In genomic region chr2:65227035-65227470, GRCh38 we compare ENCODE assay signal across 8 cellular contexts. TPM values are rescaled to one million over a fixed set of nuclear protein-coding genes. Genes with fewer than 3 reads are reported as not detected.
DNase-seq lines count a peak whose midpoint lies in the region; ATAC-seq and TF ChIP-seq lines count a peak whose summit lies in the region.

No MANE protein-coding gene starts in this region.

- H3K27me3 Mint-ChIP-seq in WTC11 (ENCODE audit: low read depth): no peaks in the 10 kb centered on the region; the same call in 1 of the 2 replicates

- peak overlapping the region; percentile 68 to 100 (median 98) for H3K27ac ChIP-seq in gastroesophageal sphincter
- peak overlapping the region; percentile 68 for H3K27ac ChIP-seq in parathyroid adenoma

- ATAC-seq in GM21360 (IDR thresholded peaks at IDR 0.05; ENCODE audit: unreplicated experiment) (peak; percentile 14), HG03521 (IDR thresholded peaks at IDR 0.05; ENCODE audit: unreplicated experiment) (peak; percentile 7), WTC11 (peak; percentile 9), gastroesophageal sphincter (peak; percentile 12)

- TF ChIP-seq POLR2A in gastroesophageal sphincter (IDR thresholded peaks at IDR 0.05): no peak

- H3K27me3 ChIP-seq in gastroesophageal sphincter: no peaks in the 10 kb centered on the region
- no peaks in the 10 kb centered on the region for H3K27me3 ChIP-seq in parathyroid adenoma (ENCODE audit: control insufficient read depth, insufficient read depth, low read length)

- H2AFZ ChIP-seq in parathyroid adenoma: peak overlapping the region; percentile 96

- H3K4me3 Mint-ChIP-seq in WTC11: peak overlapping the region; percentile 95

- peak overlapping the region; percentile 93 to 98 for H3K4me3 ChIP-seq in gastroesophageal sphincter
- H3K4me3 ChIP-seq in parathyroid adenoma (ENCODE audit: low read depth, low read length): peak overlapping the region; percentile 95

- H3K4me1 Mint-ChIP-seq in WTC11: peaks cover 12% of the 10 kb centered on the region

- H3K36me3 ChIP-seq in gastroesophageal sphincter (peaks cover 0 to 4% of the 10 kb centered on the region in 2 donors), parathyroid adenoma (ENCODE audit: control insufficient read depth, insufficient read depth, low read length) (no peaks in the 10 kb centered on the region)

- WGBS in gastroesophageal sphincter (ENCODE audit: low coverage in 1 of 2), 2 donors: 0% methylated on average over 6 to 8 of the region's 15 CpGs

- H3K9me3 ChIP-seq in gastroesophageal sphincter (no peaks in the 10 kb centered on the region), parathyroid adenoma (ENCODE audit: control insufficient read depth, low read length) (no peaks in the 10 kb centered on the region)

- H3K4me1 ChIP-seq in gastroesophageal sphincter (peaks cover 4 to 49% (median 24%) of the 10 kb centered on the region in 3 donors), parathyroid adenoma (peaks cover 9% of the 10 kb centered on the region)

- no peak for TF ChIP-seq EP300 in gastroesophageal sphincter (IDR thresholded peaks at IDR 0.05)

- TF ChIP-seq CTCF in WTC11 (IDR thresholded peaks at IDR 0.05) (no peak), gastroesophageal sphincter (IDR thresholded peaks at IDR 0.05) (no peak), parathyroid adenoma (IDR thresholded peaks at IDR 0.05) (no peak)

- CTCF ChIA-PET in WTC11 (lab: Charles Lee): interaction anchor here (0.7 to 1.4 kb wide), 6 partner anchors 40 to 171 kb away, joined by 3 to 8 read pairs (median 4); partner anchors contain the start of genes CEP68 and RAB1A

- H3K36me3 Mint-ChIP-seq in WTC11: no peaks in the 10 kb centered on the region

- H3K27ac Mint-ChIP-seq in WTC11: peak overlapping the region; percentile 80

- DNase-seq in Daoy (ENCODE audit: low read depth): peak; percentile 20
- DNase-seq in WTC11 (ENCODE audit: low spot score): no peak
- no peak for DNase-seq in NCI-H187 treated with DMSO at 0.1 percent for 48 hours (lab: John Stamatoyannopoulos, UW)
- DNase-seq in dedifferentiated amniotic fluid mesenchymal stem cell (ENCODE audit: extremely low spot score): no peak

- H3K79me2 ChIP-seq in parathyroid adenoma: peaks cover 17% of the 10 kb centered on the region

- POLR2A ChIA-PET in WTC11 (lab: Charles Lee): interaction anchor here (0.6 to 1.6 kb wide), 5 partner anchors 10 to 182 kb away, joined by 3 to 9 read pairs (median 3); partner anchors contain the start of gene RAB1A

- no peak overlapping the region for H3K9ac ChIP-seq in parathyroid adenoma

- no peaks in the 10 kb centered on the region for H3K9me3 Mint-ChIP-seq in WTC11

- peak overlapping the region; percentile 97 for H3K4me2 ChIP-seq in parathyroid adenoma (ENCODE audit: low read length)

TF ChIP-seq in WTC11, 78 proteins besides CTCF, POLR2A, EP300 and RAD21:
- TF ChIP-seq ARID4B (CRISPR knock-in tag; IDR thresholded peaks at IDR 0.05; ENCODE audit: borderline replicate concordance): no peak
- TF ChIP-seq IRF1 (CRISPR knock-in tag; IDR thresholded peaks at IDR 0.05): 0 out of 2 replicates have a peak, but pooled peaks have one; percentile 52
- TF ChIP-seq, protein P1, sequence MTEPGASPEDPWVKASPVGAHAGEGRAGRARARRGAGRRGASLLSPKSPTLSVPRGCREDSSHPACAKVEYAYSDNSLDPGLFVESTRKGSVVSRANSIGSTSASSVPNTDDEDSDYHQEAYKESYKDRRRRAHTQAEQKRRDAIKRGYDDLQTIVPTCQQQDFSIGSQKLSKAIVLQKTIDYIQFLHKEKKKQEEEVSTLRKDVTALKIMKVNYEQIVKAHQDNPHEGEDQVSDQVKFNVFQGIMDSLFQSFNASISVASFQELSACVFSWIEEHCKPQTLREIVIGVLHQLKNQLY (CRISPR knock-in tag; IDR thresholded peaks at IDR 0.05): no peak
- TF ChIP-seq GTF2I (CRISPR knock-in tag; conservative IDR thresholded peaks at IDR 0.05): no peak
- TF ChIP-seq, protein P2, sequence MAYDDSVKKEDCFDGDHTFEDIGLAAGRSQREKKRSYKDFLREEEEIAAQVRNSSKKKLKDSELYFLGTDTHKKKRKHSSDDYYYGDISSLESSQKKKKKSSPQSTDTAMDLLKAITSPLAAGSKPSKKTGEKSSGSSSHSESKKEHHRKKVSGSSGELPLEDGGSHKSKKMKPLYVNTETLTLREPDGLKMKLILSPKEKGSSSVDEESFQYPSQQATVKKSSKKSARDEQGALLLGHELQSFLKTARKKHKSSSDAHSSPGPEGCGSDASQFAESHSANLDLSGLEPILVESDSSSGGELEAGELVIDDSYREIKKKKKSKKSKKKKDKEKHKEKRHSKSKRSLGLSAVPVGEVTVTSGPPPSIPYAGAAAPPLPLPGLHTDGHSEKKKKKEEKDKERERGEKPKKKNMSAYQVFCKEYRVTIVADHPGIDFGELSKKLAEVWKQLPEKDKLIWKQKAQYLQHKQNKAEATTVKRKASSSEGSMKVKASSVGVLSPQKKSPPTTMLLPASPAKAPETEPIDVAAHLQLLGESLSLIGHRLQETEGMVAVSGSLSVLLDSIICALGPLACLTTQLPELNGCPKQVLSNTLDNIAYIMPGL (CRISPR knock-in tag; IDR thresholded peaks at IDR 0.05): no peak
- no peak for TF ChIP-seq ZNF121 (CRISPR knock-in tag; IDR thresholded peaks at IDR 0.05)
- peak; percentile 71; the same call in 1 of the 2 replicates for TF ChIP-seq NR1H2 (CRISPR knock-in tag; IDR thresholded peaks at IDR 0.05)
- 0 out of 2 replicates have a peak, but pooled peaks have one; percentile 42 for TF ChIP-seq JUN (CRISPR knock-in tag; IDR thresholded peaks at IDR 0.05)
- TF ChIP-seq E2F4 (CRISPR knock-in tag; IDR thresholded peaks at IDR 0.05; ENCODE audit: borderline replicate concordance, low read depth): no peak
- no peak for TF ChIP-seq PRRX2 (CRISPR knock-in tag; IDR thresholded peaks at IDR 0.05)
- TF ChIP-seq E2F5 (CRISPR knock-in tag; IDR thresholded peaks at IDR 0.05): no peak
- TF ChIP-seq HMGA2 (CRISPR knock-in tag; IDR thresholded peaks at IDR 0.05): 0 out of 2 replicates have a peak, but pooled peaks have one; percentile 33
- no peak for TF ChIP-seq CREB1 (CRISPR knock-in tag; IDR thresholded peaks at IDR 0.05)
- no peak for TF ChIP-seq SP1 (CRISPR knock-in tag; conservative IDR thresholded peaks at IDR 0.05)
TF ChIP-seq in WTC11: peak in this region for 4.

RNA-seq across cellular contexts. Expression of gene ACTR2, which starts 0.6 kb away (rescaled TPM):
- 60.8 and 75.9 TPM in 2 replicates for total RNA-seq in Daoy (2014; rRNA removed; shearing (Covaris generic))
- total RNA-seq in WTC11 (2021) (160 to 170 TPM (median 168 TPM) in 3 replicates), gastroesophageal sphincter (100 to 1,000 TPM in 3 of 4 donors, 10 to 100 TPM in 1; 90.3 to 126 (median 109) TPM)
